ENCODE assay signal across 16 cellular contexts in the genomic region with DNA sequence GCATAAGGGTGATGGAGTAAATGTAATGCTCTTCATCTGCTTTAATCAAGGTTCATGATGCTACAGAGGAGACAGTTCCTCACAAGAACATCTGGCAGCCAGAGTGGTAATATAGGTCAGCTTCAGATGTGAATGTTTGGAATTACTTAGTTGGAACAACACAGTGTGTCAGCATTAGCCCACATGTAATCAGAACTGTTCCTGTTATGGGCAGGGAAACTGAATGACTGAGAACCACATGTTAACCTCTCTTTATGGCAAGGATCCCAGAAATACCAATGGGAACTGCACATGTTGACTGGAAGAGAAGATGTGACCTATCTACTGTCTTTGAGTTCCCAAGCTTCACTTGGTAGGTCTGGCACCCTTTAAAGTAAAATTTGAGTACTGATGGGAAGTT.
DNase-seq lines count a peak whose midpoint lies in the region; ATAC-seq, FAIRE-seq and TF ChIP-seq lines count a peak whose summit lies in the region.
"Had no signal": no experiment of that assay in that cellular context is flagged by ENCODE, and none has a peak within 500 bp of the region (broad histone marks: within the 10 kb centered on the region; RNA-seq: fewer than 3 reads in every experiment).

No MANE protein-coding gene starts in this region.

- FAIRE-seq in bronchial epithelial cell (lab: Jason Lieb, UNC) = no peak

- no peaks in the 10 kb centered on the region for H3K9me3 ChIP-seq in body of pancreas
- H3K9me3 ChIP-seq: lower lobe of right lung had no signal

- TF ChIP-seq CTCF in AG09319 (IDR thresholded peaks at IDR 0.05; ENCODE audit: low read depth, low read length) (no peak), bronchial epithelial cell (IDR thresholded peaks at IDR 0.05; ENCODE audit: insufficient read depth, low read length, severe bottlenecking) (no peak), body of pancreas (IDR thresholded peaks at IDR 0.05) (no peak)

- peaks cover 3% of the 10 kb centered on the region for H3K4me1 ChIP-seq in body of pancreas
- H3K4me1 ChIP-seq: lower lobe of right lung, parathyroid adenoma had no signal

- H3K4me3 ChIP-seq in bronchial epithelial cell (ENCODE audit: low read depth, low read length) (no peak overlapping the region), body of pancreas (no peak overlapping the region)
- H3K4me3 ChIP-seq: lower lobe of right lung had no signal

- H3K27me3 ChIP-seq in bronchial epithelial cell (ENCODE audit: control insufficient read depth, insufficient read depth, low read length) (no peaks in the 10 kb centered on the region), body of pancreas (no peaks in the 10 kb centered on the region)

- TF ChIP-seq POLR2A in body of pancreas (IDR thresholded peaks at IDR 0.05) = no peak

- DNase-seq in AG09319 (ENCODE audit: extremely low read depth, low read depth) = peak; percentile 90
- DNase-seq in HT1080 (ENCODE audit: low read depth) = peak; percentile 65
- peak; percentile 6 for DNase-seq in bronchial epithelial cell (ENCODE audit: low read depth)
- DNase-seq in kidney glomerular epithelial cell (lab: John Stamatoyannopoulos, UW) = peak; percentile 10
- DNase-seq in body of pancreas = no peak
- no peak for DNase-seq in inferior parietal cortex (ENCODE audit: extremely low spot score)
- DNase-seq: activated CD4-positive, alpha-beta T cell treated with anti-CD3 and anti-CD28 coated beads, Interleukin-2, amount 10 ng/mL, durations not matched to agents 24 days and 14 days; CD8-positive, alpha-beta T cell; cerebellar nuclear complex; lower lobe of right lung; NCI-H146; stimulated activated CD4-positive, alpha-beta T cell treated with anti-CD3 and anti-CD28 coated beads, Interleukin-2, amount 100 ng/mL, for 48 hours; stimulated activated naive CD8-positive, alpha-beta T cell treated with anti-CD3 and anti-CD28 coated beads, Interleukin-15, Interleukin-2, amounts not matched to agents 100 U/mL and 50 U/mL, for 24 hours had no signal

- no peak overlapping the region for H3K27ac ChIP-seq in body of pancreas
- H3K27ac ChIP-seq: lower lobe of right lung, parathyroid adenoma had no signal

- intact Hi-C loops in body of pancreas (cut with DNase I) = no loop called here

- H3K36me3 ChIP-seq in bronchial epithelial cell (ENCODE audit: control insufficient read depth, insufficient read depth, low read length) (no peaks in the 10 kb centered on the region), body of pancreas (replicated peaks in 1 of 2; ENCODE audit: insufficient read depth in 1 of 2, low read depth in 2 of 2) (no peaks in the 10 kb centered on the region)
- H3K36me3 ChIP-seq: lower lobe of right lung had no signal

- ATAC-seq in HG02885 (IDR thresholded peaks at IDR 0.05; ENCODE audit: poor library complexity, unreplicated experiment) (no peak), body of pancreas (no peak), GM18502 (IDR thresholded peaks at IDR 0.05; ENCODE audit: poor library complexity, unreplicated experiment) (no peak)
- ATAC-seq: CD8-positive, alpha-beta T cell; lower lobe of right lung; stimulated activated naive CD8-positive, alpha-beta T cell treated with anti-CD3 and anti-CD28 coated beads, Interleukin-15, Interleukin-2, amounts not matched to agents 100 U/mL and 50 U/mL, for 24 hours had no signal

Comparison
In these comparisons a context has a peak if more than half of its experiments do, and no peak if none do; other contexts are left out.
1. DNase-seq: peak in AG09319 (single experiment), HT1080 (single experiment), bronchial epithelial cell (single experiment) and kidney glomerular epithelial cell (single experiment); none in body of pancreas (0 of 4) and inferior parietal cortex (single experiment).